1 cellular context compared by ENCODE assay signal in genomic region chr11:64619196-64619595, GRCh38.
TF ChIP-seq lines count a peak whose summit lies in the region.

No MANE protein-coding gene starts in this region.

TF ChIP-seq in neural cell, 6 proteins besides CTCF, POLR2A, EP300 and RAD21 (continued from another document):
- no peak for TF ChIP-seq REST (IDR thresholded peaks at IDR 0.05; ENCODE audit: borderline replicate concordance)
